Comparison of ENCODE assay signal across 27 cellular contexts in the genomic region with DNA sequence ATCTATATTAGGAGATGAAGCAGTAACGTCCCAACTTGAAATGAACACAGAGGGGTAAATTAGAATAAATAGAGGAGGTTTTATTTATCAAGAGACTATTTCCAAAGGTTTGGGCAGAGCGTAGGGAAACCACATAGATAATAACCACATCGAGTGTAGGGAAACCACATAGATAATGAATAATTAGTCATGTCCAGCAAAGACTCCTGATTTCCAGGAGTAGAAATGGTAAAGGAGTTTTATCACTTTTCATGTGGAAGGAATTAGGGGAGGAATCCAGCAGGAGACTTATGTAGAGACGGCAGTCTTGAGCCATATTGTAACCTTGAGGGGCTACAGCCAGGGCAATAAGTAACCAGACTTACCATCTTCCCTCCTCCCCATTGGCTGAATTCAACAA.
"Had no signal": no experiment of that assay in that cellular context is flagged by ENCODE, and none has a peak within 500 bp of the region (broad histone marks: within the 10 kb centered on the region; RNA-seq: fewer than 3 reads in every experiment).

No MANE protein-coding gene starts in this region.

- DNase-seq: activated CD4-positive, alpha-beta T cell treated with anti-CD3 and anti-CD28 coated beads for 4 hours; activated CD8-positive, alpha-beta memory T cell treated with anti-CD3 and anti-CD28 coated beads, Interleukin-2, amount 50 U/mL, for 4 hours; activated CD8-positive, alpha-beta T cell treated with anti-CD3 and anti-CD28 coated beads for 36 hours; activated gamma-delta T cell treated with Interleukin-2 at 50 U/mL for 16 hours; activated naive CD4-positive, alpha-beta T cell treated with anti-CD3 and anti-CD28 coated beads, Interleukin-2, amount 50 U/mL, for 16 hours; activated naive CD8-positive, alpha-beta T cell treated with anti-CD3 and anti-CD28 coated beads, Interleukin-2, amount 10 ng/mL, durations not matched to agents 7 days and 5 days; activated T-cell treated with anti-CD3 and anti-CD28 coated beads, Interleukin-2, amount 50 U/mL, for 72 hours; adrenal gland; aorta; caudate nucleus; MG63; MV-4-11; NCI-H1105; NCI-H1436; NCI-H1694 treated with DMSO at 0.1 percent for 48 hours; NCI-H2029 treated with DMSO at 0.1 percent for 48 hours; NCI-H446; NCI-H524; Peyer's patch; SHP77; SW 1271 had no signal

- H3K27me3 ChIP-seq: adrenal gland, breast epithelium, MG63, Peyer's patch, SJSA1 had no signal

- H3K27me3 Mint-ChIP-seq: activated CD8-positive, alpha-beta T cell treated with anti-CD3 and anti-CD28 coated beads for 36 hours; activated naive CD8-positive, alpha-beta T cell treated with anti-CD3 and anti-CD28 coated beads, Interleukin-2, amount 10 ng/mL, durations not matched to agents 7 days and 5 days had no signal

- H3K27ac Mint-ChIP-seq: activated CD8-positive, alpha-beta T cell treated with anti-CD3 and anti-CD28 coated beads for 36 hours; activated naive CD8-positive, alpha-beta T cell treated with anti-CD3 and anti-CD28 coated beads, Interleukin-2, amount 10 ng/mL, durations not matched to agents 7 days and 5 days; activated T-cell treated with anti-CD3 and anti-CD28 coated beads, Interleukin-2, amount 50 U/mL, for 72 hours; activated T-helper 2 cell treated with anti-CD3 and anti-CD28 coated beads, Interferon-gamma antibody, Interleukin-2, Interleukin-4, amounts not matched to agents 10 μg/mL and 5 μg/mL and 100 μg/mL, durations not matched to agents 14 hours and 24 hours and 36 hours had no signal

- H3K36me3 Mint-ChIP-seq: activated naive CD8-positive, alpha-beta T cell treated with anti-CD3 and anti-CD28 coated beads, Interleukin-2, amount 10 ng/mL, durations not matched to agents 7 days and 5 days had no signal

- H3K4me1 Mint-ChIP-seq: activated naive CD8-positive, alpha-beta T cell treated with anti-CD3 and anti-CD28 coated beads, Interleukin-2, amount 10 ng/mL, durations not matched to agents 7 days and 5 days had no signal

- H3K4me1 ChIP-seq: adrenal gland, breast epithelium, Peyer's patch, SJSA1 had no signal

- H3K36me3 ChIP-seq: adrenal gland, breast epithelium, MG63, Peyer's patch, SJSA1 had no signal

- H3K27ac ChIP-seq: adrenal gland, breast epithelium, KMS-11, Peyer's patch, SJSA1 had no signal

- H3K4me2 ChIP-seq: KMS-11 had no signal

- H3K9ac ChIP-seq: KMS-11 had no signal

- ATAC-seq: activated CD4-positive, CD25-positive, alpha-beta regulatory T cell treated with anti-CD3 and anti-CD28 coated beads, Interleukin-2, amount 50 U/mL, for 24 hours; activated CD8-positive, alpha-beta T cell treated with anti-CD3 and anti-CD28 coated beads for 36 hours; activated T-cell treated with anti-CD3 and anti-CD28 coated beads, Interleukin-2, amount 50 U/mL, for 72 hours; SK-N-SH treated with all-trans-retinoic acid at 6 μM for 48 hours had no signal

- H3K4me3 Mint-ChIP-seq: activated CD8-positive, alpha-beta T cell treated with anti-CD3 and anti-CD28 coated beads for 36 hours; activated naive CD8-positive, alpha-beta T cell treated with anti-CD3 and anti-CD28 coated beads, Interleukin-2, amount 10 ng/mL, durations not matched to agents 7 days and 5 days; activated T-cell treated with anti-CD3 and anti-CD28 coated beads, Interleukin-2, amount 50 U/mL, for 72 hours had no signal

- H3K4me3 ChIP-seq: adrenal gland, breast epithelium, MG63, Peyer's patch, SJSA1 had no signal

- H3K9me3 ChIP-seq: adrenal gland, MG63, Peyer's patch, SJSA1 had no signal
